6 cellular contexts compared by ENCODE assay signal in the genomic region with DNA sequence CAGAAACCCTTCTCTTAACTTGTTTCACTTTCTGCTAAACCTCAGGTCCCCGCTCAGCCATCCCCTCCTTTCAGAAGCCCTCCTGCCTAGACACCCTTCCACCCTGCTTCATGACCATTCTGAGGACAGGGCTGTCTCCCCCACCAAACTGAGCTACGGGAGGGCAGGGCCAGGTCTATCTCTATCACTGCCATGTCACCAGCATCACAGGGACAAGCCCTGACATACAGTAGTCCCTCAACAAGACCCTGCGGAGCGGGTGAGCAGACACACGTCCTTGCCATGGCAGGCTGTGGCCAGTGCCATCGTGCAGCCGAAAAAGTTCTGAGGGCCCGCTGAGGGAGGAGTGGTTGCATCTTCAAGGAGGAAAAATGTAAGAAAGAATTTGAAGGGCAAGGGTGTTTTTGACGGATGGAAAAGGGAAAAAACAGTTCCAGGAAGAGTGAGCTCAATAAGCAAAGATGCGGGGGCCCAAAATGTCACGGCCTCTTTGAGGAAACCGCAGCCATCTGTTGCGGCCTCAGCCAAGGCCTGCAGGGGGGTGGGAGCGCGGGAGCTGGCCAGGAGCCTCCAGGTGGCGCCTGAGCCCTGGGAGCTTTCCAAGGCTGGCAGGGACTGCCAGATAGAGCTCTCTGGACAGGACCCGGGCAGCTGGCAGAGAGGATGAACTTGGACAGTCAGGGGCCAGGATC. TPM values are rescaled to one million over a fixed set of nuclear protein-coding genes. Genes with fewer than 3 reads are reported as not detected.
DNase-seq lines count a peak whose midpoint lies in the region; ATAC-seq, FAIRE-seq and TF ChIP-seq lines count a peak whose summit lies in the region.

No MANE protein-coding gene starts in this region.

- DNase-seq in A549 (ENCODE audit: low read depth in 1 of 2, low spot score in 1 of 2) (peak; percentile 77 to 96), SW480 (ENCODE audit: low spot score) (peak; percentile 70), foreskin keratinocyte (peak in 1 of 2 donors; percentile 20), substantia nigra (lab: John Stamatoyannopoulos, UW) (peak in 10 of 49 donors; percentile 6 to 79 (median 26))

- 37% methylated on average over 17 of the region's 17 CpGs for WGBS in A549 (ENCODE audit: missing lambda C conversion rate)

- H3K9me3 ChIP-seq in A549, result no peaks in the 10 kb centered on the region
- no peaks in the 10 kb centered on the region for H3K9me3 ChIP-seq in HEK293 (ENCODE audit: control insufficient read depth, insufficient read depth, low read depth, low read length)

- no peaks in the 10 kb centered on the region for H3K36me3 ChIP-seq in HEK293 (ENCODE audit: control insufficient read depth in 2 of 2, insufficient read depth in 1 of 2, low read length in 2 of 2)

- CTCF ChIA-PET in A549 (lab: Yijun Ruan, JAX), result interaction anchor here (0.7 to 34.1 kb wide), 27 partner anchors 7 to 306 kb away, joined by 3 to 737 read pairs (median 5); partner anchors contain the start of genes CALM3, DACT3, GNG8 and PTGIR
- CTCF ChIA-PET in HEK293 (lab: Yijun Ruan, JAX), result interaction anchor here (0.6 to 14.6 kb wide), 30 partner anchors 9 to 1155 kb away, joined by 3 to 327 read pairs (median 4); partner anchors contain the start of genes CALM3, DACT3 and MYPOP

- POLR2A ChIA-PET in A549 (lab: Yijun Ruan, JAX) (interaction anchor here (0.5 to 1.5 kb wide), 4 partner anchors 16 to 526 kb away, joined by 3 to 10 read pairs (median 3); partner anchors contain the start of gene CALM3), HEK293 (lab: Yijun Ruan, JAX) (interaction anchor here (0.5 to 1.7 kb wide), 5 partner anchors 11 to 1548 kb away, joined by 3 to 10 read pairs (median 5); partner anchors contain the start of genes CALM3 and DACT3)

- no peak overlapping the region for H3K4me2 ChIP-seq in A549

- H3K4me3 ChIP-seq in A549 (no peak overlapping the region), HEK293 (ENCODE audit: low read depth, low read length) (no peak overlapping the region)

- 0 out of 3 replicates have a peak, but pooled peaks cover 8% of the 10 kb centered on the region for H3K4me1 ChIP-seq in A549
- H3K4me1 ChIP-seq in HEK293 (ENCODE audit: control insufficient read depth, insufficient read depth, low read length), result no peaks in the 10 kb centered on the region
- no peaks in the 10 kb centered on the region for H3K4me1 ChIP-seq in foreskin keratinocyte

- peak; percentile 62 to 69 for TF ChIP-seq RAD21 in A549 (conservative IDR thresholded peaks at IDR 0.05 in 1 of 2, IDR thresholded peaks at IDR 0.05 in 1 of 2)

- H3K27me3 ChIP-seq in foreskin keratinocyte, result peaks cover 19% of the 10 kb centered on the region

- peak; percentile 75 for TF ChIP-seq CTCF in A549 (IDR thresholded peaks at IDR 0.05)
- TF ChIP-seq CTCF in HEK293 (tag by site-specific recombination; IDR thresholded peaks at IDR 0.05), result peak; percentile 93
- peak; percentile 72 for TF ChIP-seq CTCF in foreskin keratinocyte (conservative IDR thresholded peaks at IDR 0.05)

- FAIRE-seq in A549 (lab: Jason Lieb, UNC), result no peak

- TF ChIP-seq EP300 in A549 (IDR thresholded peaks at IDR 0.05), result no peak

- ATAC-seq in A549 (peak; percentile 89 to 91), foreskin keratinocyte (peak; percentile 53), GM18498 (IDR thresholded peaks at IDR 0.05; ENCODE audit: unreplicated experiment) (no peak)

- no peak overlapping the region for H3K27ac ChIP-seq in A549
- no peak overlapping the region for H3K27ac ChIP-seq in HEK293 (ENCODE audit: extremely low read depth, low read depth, low read length)
- no peak overlapping the region for H3K27ac ChIP-seq in foreskin keratinocyte
- peak overlapping the region; percentile 21 for H3K27ac ChIP-seq in substantia nigra (ENCODE audit: low read depth, low read length, poor library complexity, severe bottlenecking)

- no peak for TF ChIP-seq POLR2A in A549 (IDR thresholded peaks at IDR 0.05; ENCODE audit: low read length)

TF ChIP-seq in A549, 52 proteins besides CTCF, POLR2A, EP300 and RAD21:
- no peak for TF ChIP-seq NFE2L2 (conservative IDR thresholded peaks at IDR 0.05; ENCODE audit: low read length)
- TF ChIP-seq MAX (IDR thresholded peaks at IDR 0.05), result 0 out of 2 replicates have a peak, but pooled peaks have one; percentile 22
- TF ChIP-seq SMC3 (IDR thresholded peaks at IDR 0.05), result peak; percentile 76
TF ChIP-seq in A549: peak in this region for 2.

TF ChIP-seq in HEK293, 187 proteins besides CTCF, POLR2A, EP300 and RAD21 (continues in another document):
- TF ChIP-seq ZNF549 (tag by site-specific recombination; IDR thresholded peaks at IDR 0.05) (no peak), ZNF335 (tag by site-specific recombination; conservative IDR thresholded peaks at IDR 0.05) (peak; percentile 88), IKZF3 (tag by site-specific recombination; IDR thresholded peaks at IDR 0.05) (peak; percentile 82), ZNF747 (tag by site-specific recombination; IDR thresholded peaks at IDR 0.05) (no peak), ZNF621 (tag by site-specific recombination; IDR thresholded peaks at IDR 0.05) (no peak), GFI1B (tag by site-specific recombination; IDR thresholded peaks at IDR 0.05) (no peak), ZFHX2 (tag by site-specific recombination; conservative IDR thresholded peaks at IDR 0.05) (0 out of 2 replicates have a peak, but pooled peaks have one; percentile 13), ZNF701 (tag by site-specific recombination; IDR thresholded peaks at IDR 0.05) (no peak), KLF7 (tag by site-specific recombination; IDR thresholded peaks at IDR 0.05; ENCODE audit: borderline replicate concordance) (no peak), ZNF596 (tag by site-specific recombination; IDR thresholded peaks at IDR 0.05) (no peak), ZNF473 (tag by site-specific recombination; IDR thresholded peaks at IDR 0.05) (no peak), ZNF561 (tag by site-specific recombination; IDR thresholded peaks at IDR 0.05; ENCODE audit: borderline replicate concordance) (peak; percentile 72; the same call in 1 of the 2 replicates), ZNF112 (tag by site-specific recombination; IDR thresholded peaks at IDR 0.05) (no peak), ZBTB8A (tag by site-specific recombination; IDR thresholded peaks at IDR 0.05) (no peak)
- TF ChIP-seq, protein P1, sequence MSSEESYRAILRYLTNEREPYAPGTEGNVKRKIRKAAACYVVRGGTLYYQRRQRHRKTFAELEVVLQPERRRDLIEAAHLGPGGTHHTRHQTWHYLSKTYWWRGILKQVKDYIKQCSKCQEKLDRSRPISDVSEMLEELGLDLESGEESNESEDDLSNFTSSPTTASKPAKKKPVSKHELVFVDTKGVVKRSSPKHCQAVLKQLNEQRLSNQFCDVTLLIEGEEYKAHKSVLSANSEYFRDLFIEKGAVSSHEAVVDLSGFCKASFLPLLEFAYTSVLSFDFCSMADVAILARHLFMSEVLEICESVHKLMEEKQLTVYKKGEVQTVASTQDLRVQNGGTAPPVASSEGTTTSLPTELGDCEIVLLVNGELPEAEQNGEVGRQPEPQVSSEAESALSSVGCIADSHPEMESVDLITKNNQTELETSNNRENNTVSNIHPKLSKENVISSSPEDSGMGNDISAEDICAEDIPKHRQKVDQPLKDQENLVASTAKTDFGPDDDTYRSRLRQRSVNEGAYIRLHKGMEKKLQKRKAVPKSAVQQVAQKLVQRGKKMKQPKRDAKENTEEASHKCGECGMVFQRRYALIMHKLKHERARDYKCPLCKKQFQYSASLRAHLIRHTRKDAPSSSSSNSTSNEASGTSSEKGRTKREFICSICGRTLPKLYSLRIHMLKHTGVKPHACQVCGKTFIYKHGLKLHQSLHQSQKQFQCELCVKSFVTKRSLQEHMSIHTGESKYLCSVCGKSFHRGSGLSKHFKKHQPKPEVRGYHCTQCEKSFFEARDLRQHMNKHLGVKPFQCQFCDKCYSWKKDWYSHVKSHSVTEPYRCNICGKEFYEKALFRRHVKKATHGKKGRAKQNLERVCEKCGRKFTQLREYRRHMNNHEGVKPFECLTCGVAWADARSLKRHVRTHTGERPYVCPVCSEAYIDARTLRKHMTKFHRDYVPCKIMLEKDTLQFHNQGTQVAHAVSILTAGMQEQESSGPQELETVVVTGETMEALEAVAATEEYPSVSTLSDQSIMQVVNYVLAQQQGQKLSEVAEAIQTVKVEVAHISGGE (tag by site-specific recombination; conservative IDR thresholded peaks at IDR 0.05; ENCODE audit: low read depth), result no peak

RNA-seq across cellular contexts. Expression of gene PTGIR, which starts 8.1 kb away (rescaled TPM):
- 0.06 TPM in 1 of 2 replicates, not detected in the other for polyA plus RNA-seq in A549 (2011; rRNA removed)
- 0.09 and 0.12 TPM in 2 replicates for polyA plus RNA-seq in A549 (2012; cell fraction: cytosol; rRNA removed)
- polyA plus RNA-seq in A549 (2012; cell fraction: nucleus; rRNA removed), result 0.22 and 0.42 TPM in 2 replicates
- 0.07 TPM in 1 of 3 replicates, not detected in the others for polyA plus RNA-seq in A549 (2017; fragmentation: RNase III; extraction: RNeasy Plus Mini Kit Qiagen cat#74134 plus additional on column Dnase treatment)
- polyA minus RNA-seq in A549 (2011; rRNA and poly(A)+ RNA removed), result not detected in 2 replicates
- not detected in 2 replicates for total RNA-seq in foreskin keratinocyte
- polyA plus RNA-seq in foreskin keratinocyte, result 0.04 TPM in 1 of 2 replicates, not detected in the other

RNA-seq across cellular contexts. Expression of gene CALM3, which starts 15.6 kb away (rescaled TPM):
- polyA plus RNA-seq in A549 (2011; rRNA removed) (321 and 548 TPM in 2 replicates), A549 (2017; fragmentation: RNase III; extraction: RNeasy Plus Mini Kit Qiagen cat#74134 plus additional on column Dnase treatment) (303 to 327 TPM (median 313 TPM) in 3 replicates), foreskin keratinocyte (220 and 271 TPM in 2 replicates)
- polyA plus RNA-seq in A549 (2012; cell fraction: cytosol; rRNA removed), result 348 and 411 TPM in 2 replicates
- polyA plus RNA-seq in A549 (2012; cell fraction: nucleus; rRNA removed), result 212 and 267 TPM in 2 replicates
- polyA minus RNA-seq in A549 (2011; rRNA and poly(A)+ RNA removed), result 142 and 171 TPM in 2 replicates
- 172 and 205 TPM in 2 replicates for total RNA-seq in foreskin keratinocyte

RNA-seq across cellular contexts. Expression of gene GNG8, which starts 19.2 kb away (rescaled TPM):
- polyA plus RNA-seq in A549 (2011; rRNA removed), result not detected in 2 replicates
- polyA plus RNA-seq in A549 (2012; cell fraction: cytosol; rRNA removed), result not detected in 2 replicates
- not detected in 2 replicates for polyA plus RNA-seq in A549 (2012; cell fraction: nucleus; rRNA removed)
- polyA plus RNA-seq in A549 (2017; fragmentation: RNase III; extraction: RNeasy Plus Mini Kit Qiagen cat#74134 plus additional on column Dnase treatment), result not detected in 3 replicates
- polyA minus RNA-seq in A549 (2011; rRNA and poly(A)+ RNA removed), result not detected in 2 replicates
- not detected in 2 replicates for total RNA-seq in foreskin keratinocyte
- polyA plus RNA-seq in foreskin keratinocyte, result not detected in 2 replicates

RNA-seq across cellular contexts. Expression of gene DACT3, which starts 44.2 kb away (rescaled TPM):
- polyA plus RNA-seq in A549 (2011; rRNA removed) (0.13 and 0.36 TPM in 2 replicates), A549 (2017; fragmentation: RNase III; extraction: RNeasy Plus Mini Kit Qiagen cat#74134 plus additional on column Dnase treatment) (0.14 to 0.33 TPM (median 0.32 TPM) in 3 replicates), foreskin keratinocyte (0.02 and 0.06 TPM in 2 replicates)
- 0.22 and 0.32 TPM in 2 replicates for polyA plus RNA-seq in A549 (2012; cell fraction: cytosol; rRNA removed)
- 0.26 and 0.31 TPM in 2 replicates for polyA plus RNA-seq in A549 (2012; cell fraction: nucleus; rRNA removed)
- polyA minus RNA-seq in A549 (2011; rRNA and poly(A)+ RNA removed), result 0.10 and 0.29 TPM in 2 replicates
- total RNA-seq in foreskin keratinocyte, result 0.04 TPM in 1 of 2 replicates, not detected in the other

Comparison
In these comparisons a context has a peak if more than half of its experiments do, and no peak if none do; other contexts are left out.
1. Of the 5 proteins assayed by ChIP-seq in both HEK293 and A549: peak only in HEK293: none; only in A549: none; in both: CTCF; in neither: 4.